In the genomic region with DNA sequence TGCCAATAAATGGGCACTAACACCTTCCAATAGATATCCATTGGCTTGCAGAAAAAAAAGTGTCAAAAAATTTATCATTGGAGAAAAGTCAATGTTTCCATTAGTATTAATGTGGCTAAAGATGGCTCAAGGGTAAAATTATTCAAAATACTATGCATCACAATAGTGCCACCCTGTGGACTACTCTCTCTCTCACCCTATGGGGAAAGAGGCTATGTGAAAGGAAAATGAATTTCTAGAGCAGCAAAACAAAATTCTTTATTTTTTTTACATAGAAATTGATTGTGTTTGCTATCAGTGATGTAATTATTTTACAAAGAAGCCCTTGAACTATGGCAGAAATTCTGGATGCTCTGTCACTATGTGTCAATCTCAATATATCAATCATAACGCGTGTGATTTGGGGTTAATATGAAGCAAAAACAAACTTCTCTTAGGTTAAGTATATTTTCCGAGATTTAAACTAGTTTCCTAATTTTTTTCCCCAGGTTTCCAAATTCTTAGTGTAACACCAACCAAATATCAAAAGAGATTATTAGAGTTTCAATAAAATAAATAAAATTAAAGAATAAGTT, we compare ENCODE assay signal across 1 cellular context.
TF ChIP-seq lines count a peak whose summit lies in the region.

No MANE protein-coding gene starts in this region.

TF ChIP-seq in IMR-90, 13 proteins besides CTCF, POLR2A, EP300 and RAD21:
- TF ChIP-seq SMC3 (IDR thresholded peaks at IDR 0.05; ENCODE audit: low read depth, low read length), result 0 out of 2 replicates have a peak, but pooled peaks have one; percentile 17
TF ChIP-seq in IMR-90: peak in this region for 1; not testable (repeated sequence) for 12.
